Comparison of ENCODE assay signal across 8 cellular contexts in the genomic region with DNA sequence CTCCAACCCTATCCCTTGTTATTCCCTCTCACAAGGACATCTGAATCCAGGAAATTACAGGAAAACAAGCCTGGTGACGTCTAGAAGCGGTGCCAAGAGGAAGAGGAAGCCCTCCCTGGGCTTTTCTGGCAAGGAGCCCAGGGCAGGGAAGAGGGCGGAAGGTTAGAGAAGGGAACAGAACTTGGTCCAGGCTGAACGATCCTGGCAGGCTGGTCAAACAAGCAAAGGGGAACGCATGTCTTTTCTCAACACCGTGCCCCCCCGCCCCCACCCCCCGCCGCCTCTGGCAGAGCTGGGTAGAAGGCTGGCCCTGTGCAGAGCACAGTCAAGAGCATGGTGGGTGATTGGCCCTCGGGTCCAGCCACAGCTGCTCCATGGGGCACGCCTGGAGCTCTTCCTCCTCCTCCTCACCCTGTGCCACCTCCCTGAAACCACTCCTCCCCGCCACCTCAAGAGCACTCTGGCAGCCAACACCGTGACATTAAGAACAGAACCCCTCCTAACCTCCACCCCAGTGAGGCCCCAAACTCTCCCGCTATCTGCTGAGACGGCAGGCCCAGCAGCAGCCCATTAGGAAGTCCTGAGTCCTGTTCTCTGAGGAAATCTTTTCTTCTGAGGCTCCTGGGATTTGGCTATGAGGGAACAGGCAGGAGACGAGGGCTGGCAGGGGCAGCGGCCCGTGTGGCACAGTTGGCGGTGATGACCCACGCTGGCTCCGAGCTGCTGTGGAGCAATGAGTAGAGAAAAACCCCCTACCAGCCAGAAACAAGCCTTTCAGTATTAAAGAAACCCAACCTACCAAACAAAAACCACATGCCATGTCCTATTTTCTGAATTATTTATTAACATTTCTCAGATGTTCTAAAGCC. TPM values are rescaled to one million over a fixed set of nuclear protein-coding genes. Genes with fewer than 3 reads are reported as not detected.
DNase-seq lines count a peak whose midpoint lies in the region; TF ChIP-seq lines count a peak whose summit lies in the region.

No MANE protein-coding gene starts in this region.

- H3K4me1 Mint-ChIP-seq in HFFc6 (ENCODE audit: low read depth) = peaks cover 8% of the 10 kb centered on the region

- H3K4me3 ChIP-seq in fibroblast of mammary gland (ENCODE audit: control insufficient read depth, low read depth, low read length) = no peak overlapping the region

- no peak overlapping the region for H3K27ac Mint-ChIP-seq in HFFc6

- no peak for TF ChIP-seq CTCF in fibroblast of mammary gland (conservative IDR thresholded peaks at IDR 0.05; ENCODE audit: control insufficient read depth, insufficient read depth, low read depth, low read length)
- no peak for TF ChIP-seq CTCF in HFFc6 (IDR thresholded peaks at IDR 0.05)

- H3K36me3 Mint-ChIP-seq in HFFc6 (ENCODE audit: low read depth) = no peaks in the 10 kb centered on the region

- DNase-seq in DMS79 (lab: John Stamatoyannopoulos, UW) = peak; percentile 68
- DNase-seq in fibroblast of mammary gland (ENCODE audit: low read depth) = peak; percentile 27
- DNase-seq in renal cortical epithelial cell (ENCODE audit: low read depth) = peak; percentile 34
- DNase-seq in GM03348 (ENCODE audit: low spot score) = no peak
- DNase-seq in ecto neural progenitor cell (ENCODE audit: low spot score) = no peak
- no peak for DNase-seq in HFFc6
- DNase-seq in OCI-M2 (lab: John Stamatoyannopoulos, UW; ENCODE audit: unreplicated experiment) = no peak

- H3K4me3 Mint-ChIP-seq in HFFc6 = no peak overlapping the region

- H3K9me3 Mint-ChIP-seq in HFFc6 = no peaks in the 10 kb centered on the region

- no peaks in the 10 kb centered on the region; the same call in 1 of the 2 replicates for H3K27me3 Mint-ChIP-seq in HFFc6 (ENCODE audit: insufficient read depth)

TF ChIP-seq in PFSK-1, 5 proteins besides CTCF, POLR2A, EP300 and RAD21:
- TF ChIP-seq POLR2AphosphoS5 (IDR thresholded peaks at IDR 0.05; ENCODE audit: low read depth, low read length) = no peak
- 0 out of 2 replicates have a peak, but pooled peaks have one; percentile 34 for TF ChIP-seq SIN3A (IDR thresholded peaks at IDR 0.05; ENCODE audit: borderline replicate concordance, insufficient read depth, low read length)
- TF ChIP-seq REST (IDR thresholded peaks at IDR 0.05; ENCODE audit: insufficient read depth in 1 of 2, low read depth in 2 of 2, low read length in 2 of 2) = no peak
TF ChIP-seq in PFSK-1: peak in this region for 1.

RNA-seq across cellular contexts. Expression of gene C16orf86, which starts 7.3 kb away (rescaled TPM):
- 1.0 TPM for polyA plus RNA-seq in PFSK-1 (2012; ENCODE audit: insufficient read length, low read depth)
- total RNA-seq in renal cortical epithelial cell = 4.6 and 11.1 TPM in 2 replicates
- total RNA-seq in HFFc6 (2021; fragmentation: NEBNext Ultra II Directional; extraction: Animal tissue kit (Norgen Biotek cat#: 25700)) = 1 to 10 TPM; 1.0 to 1.9 (median 1.6) TPM

RNA-seq across cellular contexts. Expression of gene ENKD1, which starts 7.4 kb away (rescaled TPM):
- 24.7 TPM for polyA plus RNA-seq in PFSK-1 (2012; ENCODE audit: insufficient read length, low read depth)
- 14.6 and 22.8 TPM in 2 replicates for total RNA-seq in renal cortical epithelial cell
- total RNA-seq in HFFc6 (2021; fragmentation: NEBNext Ultra II Directional; extraction: Animal tissue kit (Norgen Biotek cat#: 25700)) = 10 to 100 TPM in 1 of 6 experiments, 1 to 10 TPM in 5; 7.4 to 10.8 (median 8.9) TPM

RNA-seq across cellular contexts. Expression of gene PARD6A, which starts 13.2 kb away (rescaled TPM):
- polyA plus RNA-seq in PFSK-1 (2012; ENCODE audit: insufficient read length, low read depth) = 8.0 TPM
- 2.8 and 16.1 TPM in 2 replicates for total RNA-seq in renal cortical epithelial cell
- 1 to 10 TPM in 1 of 6 experiments, under 1 TPM in 5; 0.55 to 1.1 (median 0.86) TPM for total RNA-seq in HFFc6 (2021; fragmentation: NEBNext Ultra II Directional; extraction: Animal tissue kit (Norgen Biotek cat#: 25700))

RNA-seq across cellular contexts. Expression of gene ACD, which starts 13.9 kb away (rescaled TPM):
- 41.4 TPM for polyA plus RNA-seq in PFSK-1 (2012; ENCODE audit: insufficient read length, low read depth)
- total RNA-seq in renal cortical epithelial cell = 10.0 and 11.3 TPM in 2 replicates
- total RNA-seq in HFFc6 (2021; fragmentation: NEBNext Ultra II Directional; extraction: Animal tissue kit (Norgen Biotek cat#: 25700)) = 10 to 100 TPM; 18.0 to 25.8 (median 23.9) TPM

RNA-seq across cellular contexts. Expression of gene CARMIL2, which starts 29.0 kb away (rescaled TPM):
- 26.9 TPM for polyA plus RNA-seq in PFSK-1 (2012; ENCODE audit: insufficient read length, low read depth)
- 0.55 and 2.8 TPM in 2 replicates for total RNA-seq in renal cortical epithelial cell
- 1 to 10 TPM; 1.6 to 2.7 (median 1.8) TPM for total RNA-seq in HFFc6 (2021; fragmentation: NEBNext Ultra II Directional; extraction: Animal tissue kit (Norgen Biotek cat#: 25700))

Comparison
In these comparisons a context has a peak if more than half of its experiments do, and no peak if none do; other contexts are left out.
1. DNase-seq: peak in DMS79 (single experiment), fibroblast of mammary gland (single experiment) and renal cortical epithelial cell (single experiment); none in GM03348 (single experiment), ecto neural progenitor cell (single experiment), HFFc6 (single experiment) and OCI-M2 (single experiment).